ENCODE assay signal across 9 cellular contexts in the genomic region with DNA sequence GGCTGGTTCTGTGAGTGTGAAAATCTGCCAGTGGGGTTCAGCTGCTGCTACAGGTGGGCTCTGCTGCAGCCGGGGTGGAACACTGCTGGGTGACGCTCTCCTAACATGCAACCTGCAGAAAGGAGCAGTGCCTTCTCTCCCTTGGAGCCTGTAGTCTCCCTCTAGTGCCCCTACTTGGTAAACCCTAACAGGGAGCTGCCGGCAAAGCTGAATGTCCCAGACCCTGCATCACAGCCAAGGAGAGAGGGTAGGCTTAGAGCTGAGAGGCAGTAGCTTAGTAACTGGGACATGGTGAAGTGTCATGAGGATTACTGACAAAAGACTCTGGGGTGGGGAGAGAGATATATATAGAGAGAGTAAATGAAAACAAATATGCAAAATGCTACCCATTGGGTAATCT. TPM values are rescaled to one million over a fixed set of nuclear protein-coding genes. Genes with fewer than 3 reads are reported as not detected.
A peak's percentile ranks its signal among the peaks of the same experiment; 100 is the strongest.
DNase-seq lines count a peak whose midpoint lies in the region; ATAC-seq and TF ChIP-seq lines count a peak whose summit lies in the region.
"Had no signal": no experiment of that assay in that cellular context is flagged by ENCODE, and none has a peak within 500 bp of the region (broad histone marks: within the 10 kb centered on the region; RNA-seq: fewer than 3 reads in every experiment).

No MANE protein-coding gene starts in this region.

- H3K27ac Mint-ChIP-seq in natural killer cell treated with Interleukin-12 subunit alpha and Interleukin-12 subunit beta and Interleukin-15 and Interleukin-18, amount 100 ng/mL, for 72 hours = peak overlapping the region; percentile 1 to 93

- H3K36me3 ChIP-seq in GM06990 (ENCODE audit: control insufficient read depth, insufficient read depth, low read length) (peaks cover 14% of the 10 kb centered on the region), MM.1S (replicated peaks; ENCODE audit: insufficient read depth, low read length) (peaks cover 31% of the 10 kb centered on the region)

- peaks cover 52% of the 10 kb centered on the region for H3K79me2 ChIP-seq in MM.1S (ENCODE audit: low read length)

- no peak overlapping the region for H2AFZ ChIP-seq in MM.1S (ENCODE audit: low read length)

- H3K4me1 Mint-ChIP-seq in natural killer cell treated with Interleukin-12 subunit alpha and Interleukin-12 subunit beta and Interleukin-15 and Interleukin-18, amount 100 ng/mL, for 72 hours (ENCODE audit: low read depth in 2 of 2) = peaks cover 4 to 42% of the 10 kb centered on the region in 2 donors

- H3K36me3 Mint-ChIP-seq in natural killer cell treated with Interleukin-12 subunit alpha and Interleukin-12 subunit beta and Interleukin-15 and Interleukin-18, amount 100 ng/mL, for 72 hours = peaks cover 30% of the 10 kb centered on the region

- DNase-seq in GM06990 (ENCODE audit: extremely low read depth, insufficient read length) (no peak), MM.1S (no peak), choroid plexus epithelial cell (ENCODE audit: low read depth) (peak; percentile 59)
- DNase-seq in natural killer cell treated with Interleukin-12 subunit alpha and Interleukin-12 subunit beta and Interleukin-15 and Interleukin-18, amount 100 ng/mL, for 72 hours (ENCODE audit: low spot score) = no peak
- no peak for DNase-seq in activated CD4-positive, alpha-beta T cell treated with anti-CD3 and anti-CD28 coated beads for 48 hours

- H3K27me3 Mint-ChIP-seq in natural killer cell treated with Interleukin-12 subunit alpha and Interleukin-12 subunit beta and Interleukin-15 and Interleukin-18, amount 100 ng/mL, for 72 hours = no peaks in the 10 kb centered on the region

- H3K9me3 Mint-ChIP-seq in natural killer cell treated with Interleukin-12 subunit alpha and Interleukin-12 subunit beta and Interleukin-15 and Interleukin-18, amount 100 ng/mL, for 72 hours = no peaks in the 10 kb centered on the region

- no peak overlapping the region for H3K9ac ChIP-seq in MM.1S (ENCODE audit: low read length)

- no peaks in the 10 kb centered on the region for H3K9me3 ChIP-seq in MM.1S (replicated peaks; ENCODE audit: insufficient read depth, low read length)
- H3K9me3 ChIP-seq: neutrophil had no signal

- no peaks in the 10 kb centered on the region for H3K9me2 ChIP-seq in MM.1S (replicated peaks; ENCODE audit: insufficient read depth, low read length)

- TF ChIP-seq CTCF in GM06990 (IDR thresholded peaks at IDR 0.05; ENCODE audit: insufficient read depth, low read length, poor library complexity, severe bottlenecking) (peak; percentile 37), MM.1S (IDR thresholded peaks at IDR 0.05; ENCODE audit: low read length) (0 out of 2 replicates have a peak, but pooled peaks have one; percentile 7), choroid plexus epithelial cell (conservative IDR thresholded peaks at IDR 0.05; ENCODE audit: low read depth, low read length) (peak; percentile 65)

- no peaks in the 10 kb centered on the region for H3K4me1 ChIP-seq in MM.1S (ENCODE audit: low read length)

- ATAC-seq in natural killer cell treated with Interleukin-12 subunit alpha and Interleukin-12 subunit beta and Interleukin-15 and Interleukin-18, amount 100 ng/mL, for 72 hours = no peak
- ATAC-seq in HG03457 (IDR thresholded peaks at IDR 0.05; ENCODE audit: unreplicated experiment) = no peak
- no peak for ATAC-seq in GM19328 (IDR thresholded peaks at IDR 0.05; ENCODE audit: unreplicated experiment)
- ATAC-seq in GM21825 (IDR thresholded peaks at IDR 0.05; ENCODE audit: unreplicated experiment) = no peak

- H3K4me2 ChIP-seq in MM.1S (ENCODE audit: low read depth, low read length) = no peak overlapping the region

- no peak overlapping the region for H3K4me3 ChIP-seq in GM06990 (replicated peaks; ENCODE audit: low read depth, low read length)
- H3K4me3 ChIP-seq in MM.1S (ENCODE audit: low read length) = no peak overlapping the region
- no peak overlapping the region for H3K4me3 ChIP-seq in choroid plexus epithelial cell (ENCODE audit: low read depth, low read length)

- H3K27ac ChIP-seq in MM.1S (ENCODE audit: low read length) = no peak overlapping the region
- H3K27ac ChIP-seq: neutrophil had no signal

- H3K27me3 ChIP-seq in GM06990 (replicated peaks; ENCODE audit: control insufficient read depth, insufficient read depth, low read length) (no peaks in the 10 kb centered on the region), MM.1S (replicated peaks; ENCODE audit: insufficient read depth, low read length) (no peaks in the 10 kb centered on the region)
- H3K27me3 ChIP-seq: neutrophil had no signal

- no peak overlapping the region for H3K4me3 Mint-ChIP-seq in natural killer cell treated with Interleukin-12 subunit alpha and Interleukin-12 subunit beta and Interleukin-15 and Interleukin-18, amount 100 ng/mL, for 72 hours

- H4K20me1 ChIP-seq in MM.1S (ENCODE audit: insufficient read depth, low read length) = no peaks in the 10 kb centered on the region

- no peaks in the 10 kb centered on the region for H3F3A ChIP-seq in MM.1S (ENCODE audit: insufficient read depth, low read length)

RNA-seq across cellular contexts. Expression of gene NCAPH, which starts 9.8 kb away (rescaled TPM):
- total RNA-seq in natural killer cell treated with Interleukin-12 subunit alpha and Interleukin-12 subunit beta and Interleukin-15 and Interleukin-18, amount 100 ng/mL, for 72 hours = 100 to 1,000 TPM in 1 of 2 donors, 10 to 100 TPM in 1; 26.5 to 102 TPM

RNA-seq across cellular contexts. Expression of gene ITPRIPL1, which starts 20.3 kb away (rescaled TPM):
- total RNA-seq in natural killer cell treated with Interleukin-12 subunit alpha and Interleukin-12 subunit beta and Interleukin-15 and Interleukin-18, amount 100 ng/mL, for 72 hours = 10 to 100 TPM; 48.2 to 62.2 TPM

RNA-seq across cellular contexts. Expression of gene SNRNP200, which starts 40.1 kb away (rescaled TPM):
- 100 to 1,000 TPM; 166 to 201 TPM for total RNA-seq in natural killer cell treated with Interleukin-12 subunit alpha and Interleukin-12 subunit beta and Interleukin-15 and Interleukin-18, amount 100 ng/mL, for 72 hours

Comparison
In these comparisons a context has a peak if more than half of its experiments do, and no peak if none do; other contexts are left out.
1. CTCF ChIP-seq: peak in every context shown above with its lines; median percentile 65 in choroid plexus epithelial cell; 37 in GM06990; 7 in MM.1S.